In the genomic region with DNA sequence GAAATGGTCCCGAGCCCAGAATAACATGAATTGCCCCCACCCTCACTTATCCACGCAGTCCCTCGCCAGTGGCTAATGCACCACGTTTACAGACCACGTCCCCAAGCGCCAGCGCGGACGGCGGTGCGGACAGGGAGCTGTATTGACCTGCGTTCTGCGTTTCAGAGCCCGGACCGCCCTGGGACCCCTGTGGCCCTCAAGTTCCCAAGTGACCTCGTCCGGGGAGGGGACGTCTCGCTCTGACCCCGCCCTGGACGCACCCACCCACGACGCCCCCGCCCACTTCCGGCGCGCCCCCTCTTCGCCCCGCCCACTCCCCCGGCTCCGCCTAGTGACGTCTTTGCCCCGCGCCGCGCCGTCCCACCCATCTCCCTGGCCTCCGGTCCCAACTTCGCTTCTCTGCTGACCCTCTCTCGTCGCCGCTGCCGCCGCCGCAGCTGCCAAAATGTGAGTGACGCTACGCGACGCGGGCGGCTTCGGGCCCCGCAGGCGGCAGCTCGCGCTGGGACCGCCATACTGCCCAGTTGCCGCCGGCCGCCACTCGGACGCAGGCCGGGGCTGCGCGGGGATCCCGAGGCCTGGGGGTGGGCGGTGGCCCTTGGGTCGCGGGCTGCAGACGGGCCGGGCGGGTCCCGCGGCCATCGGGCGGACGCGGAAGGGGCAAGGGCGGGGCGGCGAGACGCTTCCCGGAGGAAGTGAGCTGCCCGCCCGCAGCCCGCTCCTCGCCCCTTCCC, we compare ENCODE assay signal across 1 cellular context.
TF ChIP-seq lines count a peak whose summit lies in the region.

A gene with protein sequence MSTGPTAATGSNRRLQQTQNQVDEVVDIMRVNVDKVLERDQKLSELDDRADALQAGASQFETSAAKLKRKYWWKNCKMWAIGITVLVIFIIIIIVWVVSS (plus strand): TSS at position 358 of the 734 bp plus-strand sequence. CDS start 88 bp downstream, at position 446.

TF ChIP-seq in GM12878, 131 proteins besides CTCF, POLR2A, EP300 and RAD21 (continued from another document and continues in another):
- TF ChIP-seq, protein P1, sequence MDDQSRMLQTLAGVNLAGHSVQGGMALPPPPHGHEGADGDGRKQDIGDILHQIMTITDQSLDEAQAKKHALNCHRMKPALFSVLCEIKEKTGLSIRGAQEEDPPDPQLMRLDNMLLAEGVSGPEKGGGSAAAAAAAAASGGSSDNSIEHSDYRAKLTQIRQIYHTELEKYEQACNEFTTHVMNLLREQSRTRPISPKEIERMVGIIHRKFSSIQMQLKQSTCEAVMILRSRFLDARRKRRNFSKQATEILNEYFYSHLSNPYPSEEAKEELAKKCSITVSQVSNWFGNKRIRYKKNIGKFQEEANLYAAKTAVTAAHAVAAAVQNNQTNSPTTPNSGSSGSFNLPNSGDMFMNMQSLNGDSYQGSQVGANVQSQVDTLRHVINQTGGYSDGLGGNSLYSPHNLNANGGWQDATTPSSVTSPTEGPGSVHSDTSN (IDR thresholded peaks at IDR 0.05; ENCODE audit: insufficient replicate concordance, low read depth, low read length): no peak
- no peak for TF ChIP-seq KDM1A (IDR thresholded peaks at IDR 0.05; ENCODE audit: borderline replicate concordance)
- peak; percentile 96 for TF ChIP-seq CREM (IDR thresholded peaks at IDR 0.05; ENCODE audit: low read depth)
- TF ChIP-seq TCF7 (IDR thresholded peaks at IDR 0.05; ENCODE audit: borderline replicate concordance): no peak
- 0 out of 2 replicates have a peak, but pooled peaks have one; percentile 13 for TF ChIP-seq ZNF24 (IDR thresholded peaks at IDR 0.05)
- TF ChIP-seq JUNB (IDR thresholded peaks at IDR 0.05): no peak
- no peak for TF ChIP-seq ETV6 (conservative IDR thresholded peaks at IDR 0.05 in 1 of 2, IDR thresholded peaks at IDR 0.05 in 1 of 2; ENCODE audit: borderline replicate concordance in 1 of 2, low read depth in 1 of 2)
- TF ChIP-seq LARP7 (IDR thresholded peaks at IDR 0.05): peak; percentile 83
- TF ChIP-seq, protein P2, sequence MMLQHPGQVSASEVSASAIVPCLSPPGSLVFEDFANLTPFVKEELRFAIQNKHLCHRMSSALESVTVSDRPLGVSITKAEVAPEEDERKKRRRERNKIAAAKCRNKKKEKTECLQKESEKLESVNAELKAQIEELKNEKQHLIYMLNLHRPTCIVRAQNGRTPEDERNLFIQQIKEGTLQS (IDR thresholded peaks at IDR 0.05; ENCODE audit: borderline replicate concordance, extremely low read depth, low read depth, low read length): no peak
- TF ChIP-seq NRF1 (conservative IDR thresholded peaks at IDR 0.05; ENCODE audit: low read depth, low read length): no peak
- TF ChIP-seq, protein P3, sequence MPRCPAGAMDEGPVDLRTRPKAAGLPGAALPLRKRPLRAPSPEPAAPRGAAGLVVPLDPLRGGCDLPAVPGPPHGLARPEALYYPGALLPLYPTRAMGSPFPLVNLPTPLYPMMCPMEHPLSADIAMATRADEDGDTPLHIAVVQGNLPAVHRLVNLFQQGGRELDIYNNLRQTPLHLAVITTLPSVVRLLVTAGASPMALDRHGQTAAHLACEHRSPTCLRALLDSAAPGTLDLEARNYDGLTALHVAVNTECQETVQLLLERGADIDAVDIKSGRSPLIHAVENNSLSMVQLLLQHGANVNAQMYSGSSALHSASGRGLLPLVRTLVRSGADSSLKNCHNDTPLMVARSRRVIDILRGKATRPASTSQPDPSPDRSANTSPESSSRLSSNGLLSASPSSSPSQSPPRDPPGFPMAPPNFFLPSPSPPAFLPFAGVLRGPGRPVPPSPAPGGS (IDR thresholded peaks at IDR 0.05; ENCODE audit: borderline replicate concordance, insufficient read depth, low read depth, low read length, poor library complexity, severe bottlenecking): no peak
- 0 out of 2 replicates have a peak, but pooled peaks have one; percentile 26 for TF ChIP-seq MXI1 (IDR thresholded peaks at IDR 0.05; ENCODE audit: low read depth, low read length)
- TF ChIP-seq ZNF384 (IDR thresholded peaks at IDR 0.05; ENCODE audit: borderline replicate concordance, low read depth, low read length): no peak
- TF ChIP-seq CHD1 (IDR thresholded peaks at IDR 0.05; ENCODE audit: low read depth, low read length): no peak
- no peak for TF ChIP-seq MYC (IDR thresholded peaks at IDR 0.05; ENCODE audit: insufficient read depth, insufficient read length, insufficient replicate concordance, low read length, severe bottlenecking)
- no peak for TF ChIP-seq EZH2 (IDR thresholded peaks at IDR 0.05; ENCODE audit: borderline replicate concordance, control insufficient read depth, low read depth, low read length)
- TF ChIP-seq EGR1 (IDR thresholded peaks at IDR 0.05; ENCODE audit: borderline replicate concordance in 1 of 2, low read depth in 2 of 2, low read length in 2 of 2): peak in 1 of 2 experiments; percentile 66; a peak in 2 of 3 replicates
- TF ChIP-seq, protein P4, sequence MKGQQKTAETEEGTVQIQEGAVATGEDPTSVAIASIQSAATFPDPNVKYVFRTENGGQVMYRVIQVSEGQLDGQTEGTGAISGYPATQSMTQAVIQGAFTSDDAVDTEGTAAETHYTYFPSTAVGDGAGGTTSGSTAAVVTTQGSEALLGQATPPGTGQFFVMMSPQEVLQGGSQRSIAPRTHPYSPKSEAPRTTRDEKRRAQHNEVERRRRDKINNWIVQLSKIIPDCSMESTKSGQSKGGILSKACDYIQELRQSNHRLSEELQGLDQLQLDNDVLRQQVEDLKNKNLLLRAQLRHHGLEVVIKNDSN (IDR thresholded peaks at IDR 0.05; ENCODE audit: borderline replicate concordance, extremely low read length, insufficient read depth, low read depth, low read length): no peak
- TF ChIP-seq, protein P5, sequence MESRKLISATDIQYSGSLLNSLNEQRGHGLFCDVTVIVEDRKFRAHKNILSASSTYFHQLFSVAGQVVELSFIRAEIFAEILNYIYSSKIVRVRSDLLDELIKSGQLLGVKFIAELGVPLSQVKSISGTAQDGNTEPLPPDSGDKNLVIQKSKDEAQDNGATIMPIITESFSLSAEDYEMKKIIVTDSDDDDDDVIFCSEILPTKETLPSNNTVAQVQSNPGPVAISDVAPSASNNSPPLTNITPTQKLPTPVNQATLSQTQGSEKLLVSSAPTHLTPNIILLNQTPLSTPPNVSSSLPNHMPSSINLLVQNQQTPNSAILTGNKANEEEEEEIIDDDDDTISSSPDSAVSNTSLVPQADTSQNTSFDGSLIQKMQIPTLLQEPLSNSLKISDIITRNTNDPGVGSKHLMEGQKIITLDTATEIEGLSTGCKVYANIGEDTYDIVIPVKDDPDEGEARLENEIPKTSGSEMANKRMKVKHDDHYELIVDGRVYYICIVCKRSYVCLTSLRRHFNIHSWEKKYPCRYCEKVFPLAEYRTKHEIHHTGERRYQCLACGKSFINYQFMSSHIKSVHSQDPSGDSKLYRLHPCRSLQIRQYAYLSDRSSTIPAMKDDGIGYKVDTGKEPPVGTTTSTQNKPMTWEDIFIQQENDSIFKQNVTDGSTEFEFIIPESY (IDR thresholded peaks at IDR 0.05): no peak
- TF ChIP-seq NBN (IDR thresholded peaks at IDR 0.05): no peak
- no peak for TF ChIP-seq SUPT20H (IDR thresholded peaks at IDR 0.05; ENCODE audit: borderline replicate concordance, control insufficient read depth, low read depth, low read length)
- peak; percentile 66 for TF ChIP-seq HCFC1 (IDR thresholded peaks at IDR 0.05; ENCODE audit: low read length)
- no peak for TF ChIP-seq MYB (IDR thresholded peaks at IDR 0.05; ENCODE audit: borderline replicate concordance, low read depth, low read length)
- TF ChIP-seq PML (IDR thresholded peaks at IDR 0.05; ENCODE audit: low read length): no peak
- TF ChIP-seq ZNF217 (IDR thresholded peaks at IDR 0.05): no peak
- no peak for TF ChIP-seq NFXL1 (IDR thresholded peaks at IDR 0.05; ENCODE audit: borderline replicate concordance)
- TF ChIP-seq, protein P6, sequence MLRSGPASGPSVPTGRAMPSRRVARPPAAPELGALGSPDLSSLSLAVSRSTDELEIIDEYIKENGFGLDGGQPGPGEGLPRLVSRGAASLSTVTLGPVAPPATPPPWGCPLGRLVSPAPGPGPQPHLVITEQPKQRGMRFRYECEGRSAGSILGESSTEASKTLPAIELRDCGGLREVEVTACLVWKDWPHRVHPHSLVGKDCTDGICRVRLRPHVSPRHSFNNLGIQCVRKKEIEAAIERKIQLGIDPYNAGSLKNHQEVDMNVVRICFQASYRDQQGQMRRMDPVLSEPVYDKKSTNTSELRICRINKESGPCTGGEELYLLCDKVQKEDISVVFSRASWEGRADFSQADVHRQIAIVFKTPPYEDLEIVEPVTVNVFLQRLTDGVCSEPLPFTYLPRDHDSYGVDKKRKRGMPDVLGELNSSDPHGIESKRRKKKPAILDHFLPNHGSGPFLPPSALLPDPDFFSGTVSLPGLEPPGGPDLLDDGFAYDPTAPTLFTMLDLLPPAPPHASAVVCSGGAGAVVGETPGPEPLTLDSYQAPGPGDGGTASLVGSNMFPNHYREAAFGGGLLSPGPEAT (IDR thresholded peaks at IDR 0.05; ENCODE audit: low read depth): no peak
- no peak for TF ChIP-seq SMAD1 (IDR thresholded peaks at IDR 0.05; ENCODE audit: low read depth, partially characterized antibody)
- TF ChIP-seq IKZF1 (conservative IDR thresholded peaks at IDR 0.05): peak; percentile 67
- TF ChIP-seq, protein P7, sequence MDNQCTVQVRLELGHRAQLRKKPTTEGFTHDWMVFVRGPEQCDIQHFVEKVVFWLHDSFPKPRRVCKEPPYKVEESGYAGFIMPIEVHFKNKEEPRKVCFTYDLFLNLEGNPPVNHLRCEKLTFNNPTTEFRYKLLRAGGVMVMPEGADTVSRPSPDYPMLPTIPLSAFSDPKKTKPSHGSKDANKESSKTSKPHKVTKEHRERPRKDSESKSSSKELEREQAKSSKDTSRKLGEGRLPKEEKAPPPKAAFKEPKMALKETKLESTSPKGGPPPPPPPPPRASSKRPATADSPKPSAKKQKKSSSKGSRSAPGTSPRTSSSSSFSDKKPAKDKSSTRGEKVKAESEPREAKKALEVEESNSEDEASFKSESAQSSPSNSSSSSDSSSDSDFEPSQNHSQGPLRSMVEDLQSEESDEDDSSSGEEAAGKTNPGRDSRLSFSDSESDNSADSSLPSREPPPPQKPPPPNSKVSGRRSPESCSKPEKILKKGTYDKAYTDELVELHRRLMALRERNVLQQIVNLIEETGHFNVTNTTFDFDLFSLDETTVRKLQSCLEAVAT (IDR thresholded peaks at IDR 0.05): 0 out of 2 replicates have a peak, but pooled peaks have one; percentile 24
- TF ChIP-seq NFYA (IDR thresholded peaks at IDR 0.05; ENCODE audit: borderline replicate concordance, low read depth, low read length): no peak
- no peak for TF ChIP-seq SREBF1 (IDR thresholded peaks at IDR 0.05; ENCODE audit: low read length)
- TF ChIP-seq, protein P8, sequence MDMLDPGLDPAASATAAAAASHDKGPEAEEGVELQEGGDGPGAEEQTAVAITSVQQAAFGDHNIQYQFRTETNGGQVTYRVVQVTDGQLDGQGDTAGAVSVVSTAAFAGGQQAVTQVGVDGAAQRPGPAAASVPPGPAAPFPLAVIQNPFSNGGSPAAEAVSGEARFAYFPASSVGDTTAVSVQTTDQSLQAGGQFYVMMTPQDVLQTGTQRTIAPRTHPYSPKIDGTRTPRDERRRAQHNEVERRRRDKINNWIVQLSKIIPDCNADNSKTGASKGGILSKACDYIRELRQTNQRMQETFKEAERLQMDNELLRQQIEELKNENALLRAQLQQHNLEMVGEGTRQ (IDR thresholded peaks at IDR 0.05; ENCODE audit: borderline replicate concordance, low read depth, low read length): no peak
- no peak for TF ChIP-seq CHD4 (IDR thresholded peaks at IDR 0.05)
- no peak for TF ChIP-seq SMAD5 (IDR thresholded peaks at IDR 0.05; ENCODE audit: low read depth)
- peak; percentile 78; the same call in 1 of the 2 replicates for TF ChIP-seq SMARCA5 (IDR thresholded peaks at IDR 0.05)
- no peak for TF ChIP-seq NR2C2 (IDR thresholded peaks at IDR 0.05; ENCODE audit: borderline replicate concordance, control insufficient read depth, insufficient read length, low read depth)
- TF ChIP-seq, protein P9, sequence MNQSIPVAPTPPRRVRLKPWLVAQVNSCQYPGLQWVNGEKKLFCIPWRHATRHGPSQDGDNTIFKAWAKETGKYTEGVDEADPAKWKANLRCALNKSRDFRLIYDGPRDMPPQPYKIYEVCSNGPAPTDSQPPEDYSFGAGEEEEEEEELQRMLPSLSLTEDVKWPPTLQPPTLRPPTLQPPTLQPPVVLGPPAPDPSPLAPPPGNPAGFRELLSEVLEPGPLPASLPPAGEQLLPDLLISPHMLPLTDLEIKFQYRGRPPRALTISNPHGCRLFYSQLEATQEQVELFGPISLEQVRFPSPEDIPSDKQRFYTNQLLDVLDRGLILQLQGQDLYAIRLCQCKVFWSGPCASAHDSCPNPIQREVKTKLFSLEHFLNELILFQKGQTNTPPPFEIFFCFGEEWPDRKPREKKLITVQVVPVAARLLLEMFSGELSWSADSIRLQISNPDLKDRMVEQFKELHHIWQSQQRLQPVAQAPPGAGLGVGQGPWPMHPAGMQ (IDR thresholded peaks at IDR 0.05; ENCODE audit: borderline replicate concordance): no peak
- TF ChIP-seq DPF2 (IDR thresholded peaks at IDR 0.05): peak; percentile 66
- TF ChIP-seq SIX5 (IDR thresholded peaks at IDR 0.05; ENCODE audit: low read depth, low read length, severe bottlenecking): peak; percentile 14
- TF ChIP-seq ESRRA (IDR thresholded peaks at IDR 0.05; ENCODE audit: low read length): no peak
- TF ChIP-seq SMC3 (IDR thresholded peaks at IDR 0.05; ENCODE audit: borderline replicate concordance, low read length): no peak
- TF ChIP-seq JUND (IDR thresholded peaks at IDR 0.05; ENCODE audit: low read depth, low read length): no peak
- TF ChIP-seq TAF1 (IDR thresholded peaks at IDR 0.05; ENCODE audit: borderline replicate concordance, low read depth, low read length): no peak
- 0 out of 2 replicates have a peak, but pooled peaks have one; percentile 65 for TF ChIP-seq RB1 (IDR thresholded peaks at IDR 0.05; ENCODE audit: borderline replicate concordance)
- TF ChIP-seq FOXK2 (IDR thresholded peaks at IDR 0.05): no peak
- no peak for TF ChIP-seq BCL11A (IDR thresholded peaks at IDR 0.05; ENCODE audit: low read depth, low read length)
- no peak for TF ChIP-seq HDAC2 (IDR thresholded peaks at IDR 0.05)
- no peak for TF ChIP-seq YBX1 (IDR thresholded peaks at IDR 0.05)
- TF ChIP-seq SP1 (IDR thresholded peaks at IDR 0.05; ENCODE audit: low read depth, low read length): peak; percentile 30
- TF ChIP-seq BRCA1 (IDR thresholded peaks at IDR 0.05; ENCODE audit: low read depth, low read length): no peak
- TF ChIP-seq, protein P10, sequence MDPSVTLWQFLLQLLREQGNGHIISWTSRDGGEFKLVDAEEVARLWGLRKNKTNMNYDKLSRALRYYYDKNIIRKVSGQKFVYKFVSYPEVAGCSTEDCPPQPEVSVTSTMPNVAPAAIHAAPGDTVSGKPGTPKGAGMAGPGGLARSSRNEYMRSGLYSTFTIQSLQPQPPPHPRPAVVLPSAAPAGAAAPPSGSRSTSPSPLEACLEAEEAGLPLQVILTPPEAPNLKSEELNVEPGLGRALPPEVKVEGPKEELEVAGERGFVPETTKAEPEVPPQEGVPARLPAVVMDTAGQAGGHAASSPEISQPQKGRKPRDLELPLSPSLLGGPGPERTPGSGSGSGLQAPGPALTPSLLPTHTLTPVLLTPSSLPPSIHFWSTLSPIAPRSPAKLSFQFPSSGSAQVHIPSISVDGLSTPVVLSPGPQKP (IDR thresholded peaks at IDR 0.05; ENCODE audit: low read depth, low read length): peak; percentile 13; the same call in 1 of the 2 replicates
- peak; percentile 11 to 76; a peak in 1 of 4 replicates for TF ChIP-seq SRF (IDR thresholded peaks at IDR 0.05; ENCODE audit: low read depth in 2 of 2, low read length in 2 of 2)
- TF ChIP-seq ZSCAN29 (IDR thresholded peaks at IDR 0.05): no peak
- no peak for TF ChIP-seq STAT1 (conservative IDR thresholded peaks at IDR 0.05)
- TF ChIP-seq EED (IDR thresholded peaks at IDR 0.05; ENCODE audit: low read depth): no peak
